1 cellular context compared by ENCODE assay signal in genomic region chr19:35462476-35462953, GRCh38.
TF ChIP-seq lines count a peak whose summit lies in the region.

No MANE protein-coding gene starts in this region.

TF ChIP-seq in SK-N-SH, 30 proteins besides CTCF, POLR2A, EP300 and RAD21 (continued from another document):
- TF ChIP-seq PBX3 (IDR thresholded peaks at IDR 0.05) (no peak), FOXM1 (IDR thresholded peaks at IDR 0.05; ENCODE audit: low read depth) (no peak), MXI1 (IDR thresholded peaks at IDR 0.05; ENCODE audit: low read depth, low read length) (no peak)
